8 cellular contexts compared by ENCODE assay signal in the genomic region with DNA sequence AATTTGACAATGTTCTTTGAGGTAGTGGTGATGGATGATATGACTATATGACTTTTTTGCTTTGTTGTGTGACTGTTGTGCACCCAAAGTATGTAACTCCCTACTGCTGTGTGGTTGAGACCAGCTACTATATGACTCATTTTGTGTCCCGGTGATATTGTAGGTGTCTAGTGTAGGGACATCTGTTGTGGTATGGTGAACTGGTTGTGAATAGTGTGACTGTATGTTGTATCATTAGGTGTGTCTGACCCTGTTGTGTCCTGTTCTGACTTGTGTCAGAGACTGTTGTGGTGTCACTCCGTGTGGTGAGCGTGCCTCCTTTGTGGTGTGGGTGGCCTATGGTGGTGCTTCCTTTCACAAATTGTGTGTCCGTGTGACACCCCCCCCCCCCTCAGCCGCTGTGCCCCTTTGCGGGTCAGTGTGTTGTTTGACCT. TPM values are rescaled to one million over a fixed set of nuclear protein-coding genes. Genes with fewer than 3 reads are reported as not detected.
DNase-seq lines count a peak whose midpoint lies in the region; ATAC-seq and FAIRE-seq lines count a peak whose summit lies in the region.

No MANE protein-coding gene starts in this region.

- H3K36me3 ChIP-seq in iPS DF 6.9 (ENCODE audit: control insufficient read depth, insufficient read depth, low read length) (no peaks in the 10 kb centered on the region), small intestine (ENCODE audit: control insufficient read depth in 2 of 2, insufficient read depth in 2 of 2, low read length in 2 of 2) (peaks cover 0 to 3% of the 10 kb centered on the region in 2 donors)

- peak; percentile 64 for DNase-seq in ELR (ENCODE audit: low read depth)
- no peak for DNase-seq in activated T-cell treated with anti-CD3 and anti-CD28 coated beads, Interleukin-2, amount 50 U/mL, for 4 hours
- DNase-seq in iPS DF 6.9 (ENCODE audit: low read depth, low spot score) = no peak
- DNase-seq in small intestine = peak; percentile 53
- no peak for DNase-seq in AG08396 (ENCODE audit: low spot score)

- WGBS in iPS DF 6.9 (ENCODE audit: insufficient coverage, insufficient read length) = no CpG with 5 or more reads among the region's 6 CpGs
- 2 to 4% (median 4%) methylated on average over 6 of the region's 6 CpGs for WGBS in small intestine, 3 donors

- H3K9me3 Mint-ChIP-seq in activated T-cell treated with anti-CD3 and anti-CD28 coated beads, Interleukin-2, amount 50 U/mL, for 4 hours = no peaks in the 10 kb centered on the region

- H3K9me3 ChIP-seq in iPS DF 6.9 (ENCODE audit: control insufficient read depth, insufficient read depth, low read length) (no peaks in the 10 kb centered on the region), small intestine (ENCODE audit: control insufficient read depth, low read depth) (no peaks in the 10 kb centered on the region)

- peak overlapping the region; percentile 57 for H3K4me3 Mint-ChIP-seq in activated T-cell treated with anti-CD3 and anti-CD28 coated beads, Interleukin-2, amount 50 U/mL, for 4 hours

- no peaks in the 10 kb centered on the region for H3K27me3 Mint-ChIP-seq in activated T-cell treated with anti-CD3 and anti-CD28 coated beads, Interleukin-2, amount 50 U/mL, for 4 hours (ENCODE audit: low read depth)

- ATAC-seq in HG02938 (IDR thresholded peaks at IDR 0.05; ENCODE audit: unreplicated experiment) (peak; percentile 21), HG02642 (IDR thresholded peaks at IDR 0.05; ENCODE audit: poor library complexity, unreplicated experiment) (no peak), GM19023 (IDR thresholded peaks at IDR 0.05; ENCODE audit: unreplicated experiment) (no peak)
- peak; percentile 72 to 75 for ATAC-seq in activated T-cell treated with anti-CD3 and anti-CD28 coated beads, Interleukin-2, amount 50 U/mL, for 4 hours

- H3K27ac ChIP-seq in iPS DF 6.9 (ENCODE audit: low read length) (no peak overlapping the region), small intestine (ENCODE audit: low read depth in 1 of 2, low read length in 1 of 2) (peak overlapping the region; percentile 13 to 91)

- H3K4me1 ChIP-seq in iPS DF 6.9 (ENCODE audit: control insufficient read depth, insufficient read depth, low read length) (peaks cover 29% of the 10 kb centered on the region), small intestine (ENCODE audit: control insufficient read depth in 2 of 2, insufficient read depth in 1 of 2, low read depth in 1 of 2, low read length in 1 of 2) (peaks cover 3 to 15% of the 10 kb centered on the region in 2 donors)

- peaks cover 35% of the 10 kb centered on the region for H3K4me1 Mint-ChIP-seq in activated T-cell treated with anti-CD3 and anti-CD28 coated beads, Interleukin-2, amount 50 U/mL, for 4 hours (ENCODE audit: low read depth)

- H3K27me3 ChIP-seq in iPS DF 6.9 (ENCODE audit: control insufficient read depth, insufficient read depth, low read length) = no peaks in the 10 kb centered on the region
- H3K27me3 ChIP-seq in small intestine (ENCODE audit: control insufficient read depth in 2 of 2, insufficient read depth in 2 of 2, low read length in 2 of 2) = no peaks in the 10 kb centered on the region

- H3K36me3 Mint-ChIP-seq in activated T-cell treated with anti-CD3 and anti-CD28 coated beads, Interleukin-2, amount 50 U/mL, for 4 hours (ENCODE audit: insufficient read depth) = no peaks in the 10 kb centered on the region

- peak overlapping the region; percentile 13; the same call in 1 of the 2 replicates for H3K4me3 ChIP-seq in iPS DF 6.9 (ENCODE audit: low read length)
- H3K4me3 ChIP-seq in small intestine (ENCODE audit: low read depth in 1 of 2, low read length in 2 of 2) = peak overlapping the region; percentile 11 to 52

- FAIRE-seq in small intestine (lab: Jason Lieb, UNC) = no peak

RNA-seq across cellular contexts. Expression of a gene that starts 11.2 kb away (rescaled TPM):
- total RNA-seq in activated T-cell treated with anti-CD3 and anti-CD28 coated beads, Interleukin-2, amount 50 U/mL, for 4 hours = 1 to 10 TPM; 1.2 to 3.3 (median 1.4) TPM
- polyA plus RNA-seq in small intestine = 10 to 100 TPM in 2 of 3 donors, 1 to 10 TPM in 1; 3.8 to 21.9 (median 14.6) TPM

Comparison
In these comparisons a context has a peak if more than half of its experiments do, and no peak if none do; other contexts are left out.
1. DNase-seq: peak in ELR (single experiment) and small intestine (single experiment); none in activated T-cell treated with anti-CD3 and anti-CD28 coated beads, Interleukin-2, amount 50 U/mL, for 4 hours (single experiment), iPS DF 6.9 (single experiment) and AG08396 (single experiment).
2. ATAC-seq: peak in HG02938 (single experiment) and activated T-cell treated with anti-CD3 and anti-CD28 coated beads, Interleukin-2, amount 50 U/mL, for 4 hours (2 of 2); none in HG02642 (single experiment) and GM19023 (single experiment).